In the genomic region with DNA sequence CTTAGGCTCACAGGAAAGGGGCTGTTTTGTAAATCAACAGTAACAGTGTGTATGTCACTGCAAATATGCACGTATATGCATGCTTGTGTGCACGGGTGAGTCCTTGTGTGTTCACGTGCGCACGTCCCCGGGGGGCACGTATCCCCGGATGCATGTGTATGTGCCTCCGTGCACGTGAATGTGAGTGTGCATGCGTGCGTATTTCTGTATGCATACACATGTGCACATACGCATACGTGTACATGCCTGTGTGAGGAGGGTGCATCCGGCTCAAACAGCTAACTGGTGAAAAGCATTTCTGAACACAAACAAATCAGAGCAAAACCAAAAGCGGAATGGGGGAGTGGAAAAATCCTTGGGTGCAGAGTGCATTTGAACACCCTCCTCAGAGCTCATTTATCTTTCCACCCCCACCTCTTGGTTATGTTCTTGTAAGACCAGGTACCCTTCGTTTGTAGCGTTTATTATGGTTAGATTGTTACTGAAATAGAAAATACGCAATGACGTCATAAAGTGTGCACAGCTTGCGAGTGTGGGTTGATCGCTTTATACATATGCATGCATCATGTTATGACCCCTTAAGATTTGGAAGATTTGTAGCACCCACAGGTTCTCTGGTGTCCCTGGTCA, we compare ENCODE assay signal across 8 cellular contexts. TPM values are rescaled to one million over a fixed set of nuclear protein-coding genes. Genes with fewer than 3 reads are reported as not detected.
DNase-seq lines count a peak whose midpoint lies in the region; ATAC-seq and TF ChIP-seq lines count a peak whose summit lies in the region.

No MANE protein-coding gene starts in this region.

- in situ Hi-C loops in KBM-7 (cut with MboI; ENCODE audit: low pct_unique_long_range_greater_than_20kb, low sequenced_read_pairs), result no loop called here

- no peaks in the 10 kb centered on the region for H3K9me3 Mint-ChIP-seq in activated T-cell treated with anti-CD3 and anti-CD28 coated beads, Interleukin-2, amount 50 U/mL, for 24 hours

- H3K27me3 Mint-ChIP-seq in activated T-cell treated with anti-CD3 and anti-CD28 coated beads, Interleukin-2, amount 50 U/mL, for 24 hours, result no peaks in the 10 kb centered on the region

- intact Hi-C loops in head of caudate nucleus (cut with DNase I) (no loop called here), sigmoid colon (cut with DNase I) (loop anchor here (1.0 to 5.0 kb wide), 2 partner anchors 59 to 79 kb away; partner anchors contain the start of gene SYCE3)

- no peak for TF ChIP-seq CTCF in BE2C (IDR thresholded peaks at IDR 0.05; ENCODE audit: low read depth, low read length)
- no peak for TF ChIP-seq CTCF in sigmoid colon (IDR thresholded peaks at IDR 0.05)

- DNase-seq in BE2C, result no peak
- peak; percentile 56 for DNase-seq in KBM-7
- peak; percentile 72 for DNase-seq in activated T-cell treated with anti-CD3 and anti-CD28 coated beads, Interleukin-2, amount 50 U/mL, for 24 hours
- DNase-seq in head of caudate nucleus, result peak in 35 of 42 donors; percentile 28 to 74 (median 52)
- peak; percentile 74 for DNase-seq in stimulated activated CD8-positive, alpha-beta memory T cell treated with anti-CD3 and anti-CD28 coated beads, Interleukin-4, amount 100 ng/mL, for 48 hours
- no peak for DNase-seq in OCI-M2 (lab: John Stamatoyannopoulos, UW; ENCODE audit: unreplicated experiment)
- DNase-seq in sigmoid colon, result no peak

- TF ChIP-seq POLR2A in sigmoid colon (IDR thresholded peaks at IDR 0.05), result no peak

- ATAC-seq in GM19467 (IDR thresholded peaks at IDR 0.05; ENCODE audit: unreplicated experiment), result peak; percentile 22

- H3K27me3 ChIP-seq in BE2C (peaks cover 30% of the 10 kb centered on the region), sigmoid colon (peaks cover 0 to 39% (median 20%) of the 10 kb centered on the region in 3 donors)

- H3K36me3 Mint-ChIP-seq in activated T-cell treated with anti-CD3 and anti-CD28 coated beads, Interleukin-2, amount 50 U/mL, for 24 hours (ENCODE audit: low read depth), result peaks cover 15% of the 10 kb centered on the region

- H3K4me1 Mint-ChIP-seq in activated T-cell treated with anti-CD3 and anti-CD28 coated beads, Interleukin-2, amount 50 U/mL, for 24 hours (ENCODE audit: low read depth), result peaks cover 38% of the 10 kb centered on the region

- H3K4me3 ChIP-seq in BE2C (ENCODE audit: low read depth, low read length) (peak overlapping the region; percentile 49), sigmoid colon (peak overlapping the region in 1 of 4 donors; percentile 26)

- peak overlapping the region; percentile 74 for H3K4me3 Mint-ChIP-seq in activated T-cell treated with anti-CD3 and anti-CD28 coated beads, Interleukin-2, amount 50 U/mL, for 24 hours

- H3K9me3 ChIP-seq in BE2C (no peaks in the 10 kb centered on the region), sigmoid colon (no peaks in the 10 kb centered on the region)

- H3K27ac Mint-ChIP-seq in activated T-cell treated with anti-CD3 and anti-CD28 coated beads, Interleukin-2, amount 50 U/mL, for 24 hours, result peak overlapping the region; percentile 98

- 0 out of 2 replicates have a peak, but pooled peaks cover 2% of the 10 kb centered on the region for H3K4me1 ChIP-seq in BE2C
- peaks cover 0 to 16% (median 8%) of the 10 kb centered on the region in 4 donors for H3K4me1 ChIP-seq in sigmoid colon

- peak overlapping the region in 1 of 4 donors; percentile 27 for H3K27ac ChIP-seq in sigmoid colon

- TF ChIP-seq EP300 in sigmoid colon (IDR thresholded peaks at IDR 0.05), result no peak

- no peaks in the 10 kb centered on the region for H3K36me3 ChIP-seq in BE2C
- H3K36me3 ChIP-seq in sigmoid colon, result no peaks in the 10 kb centered on the region

- WGBS in sigmoid colon, 2 donors, result 9 to 18% methylated on average over 22 of the region's 22 CpGs

RNA-seq across cellular contexts. Expression of gene ARSA, which starts 7.0 kb away (rescaled TPM):
- 16.3 TPM for polyA plus RNA-seq in BE2C (2012; ENCODE audit: insufficient read depth, insufficient read length, low read depth)
- total RNA-seq in sigmoid colon, result 10 to 100 TPM; 19.3 to 26.3 (median 23.8) TPM
- polyA plus RNA-seq in sigmoid colon, result 10 to 100 TPM; 10.8 to 56.9 (median 26.8) TPM

RNA-seq across cellular contexts. Expression of gene MAPK8IP2, which starts 20.4 kb away (rescaled TPM):
- polyA plus RNA-seq in BE2C (2012; ENCODE audit: insufficient read depth, insufficient read length, low read depth), result 108 TPM
- total RNA-seq in sigmoid colon, result 1 to 10 TPM in 3 of 4 donors, under 1 TPM in 1; 0.66 to 2.9 (median 2.0) TPM
- 1 to 10 TPM in 1 of 3 donors, under 1 TPM in 2; under 0.01 to 1.9 (median 0.23) TPM for polyA plus RNA-seq in sigmoid colon

RNA-seq across cellular contexts. Expression of gene CHKB, which starts 38.3 kb away (rescaled TPM):
- 107 TPM for polyA plus RNA-seq in BE2C (2012; ENCODE audit: insufficient read depth, insufficient read length, low read depth)
- 10 to 100 TPM; 22.0 to 55.1 (median 39.2) TPM for total RNA-seq in sigmoid colon
- polyA plus RNA-seq in sigmoid colon, result 10 to 100 TPM; 24.7 to 90.0 (median 37.8) TPM

RNA-seq across cellular contexts. Expression of gene CPT1B, which starts 42.7 kb away (rescaled TPM):
- 37.0 TPM for polyA plus RNA-seq in BE2C (2012; ENCODE audit: insufficient read depth, insufficient read length, low read depth)
- 10 to 100 TPM in 1 of 4 donors, 1 to 10 TPM in 3; 1.4 to 10.2 (median 6.1) TPM for total RNA-seq in sigmoid colon
- polyA plus RNA-seq in sigmoid colon, result 10 to 100 TPM in 1 of 3 donors, 1 to 10 TPM in 2; 3.2 to 22.6 (median 4.2) TPM

RNA-seq across cellular contexts. Expression of gene SHANK3, which starts 51.6 kb away (rescaled TPM):
- polyA plus RNA-seq in BE2C (2012; ENCODE audit: insufficient read depth, insufficient read length, low read depth), result 3.3 TPM
- total RNA-seq in sigmoid colon, result 10 to 100 TPM in 1 of 4 donors, 1 to 10 TPM in 3; 2.5 to 14.4 (median 3.7) TPM
- 1 to 10 TPM in 1 of 3 donors, under 1 TPM in 2; 0.23 to 6.6 (median 0.60) TPM for polyA plus RNA-seq in sigmoid colon

Comparison
In these comparisons a context has a peak if more than half of its experiments do, and no peak if none do; other contexts are left out.
1. DNase-seq: peak in KBM-7 (single experiment), activated T-cell treated with anti-CD3 and anti-CD28 coated beads, Interleukin-2, amount 50 U/mL, for 24 hours (single experiment), head of caudate nucleus (35 of 42) and stimulated activated CD8-positive, alpha-beta memory T cell treated with anti-CD3 and anti-CD28 coated beads, Interleukin-4, amount 100 ng/mL, for 48 hours (single experiment); none in BE2C (single experiment), OCI-M2 (single experiment) and sigmoid colon (single experiment).